ENCODE assay signal across 1 cellular context in the genomic region with DNA sequence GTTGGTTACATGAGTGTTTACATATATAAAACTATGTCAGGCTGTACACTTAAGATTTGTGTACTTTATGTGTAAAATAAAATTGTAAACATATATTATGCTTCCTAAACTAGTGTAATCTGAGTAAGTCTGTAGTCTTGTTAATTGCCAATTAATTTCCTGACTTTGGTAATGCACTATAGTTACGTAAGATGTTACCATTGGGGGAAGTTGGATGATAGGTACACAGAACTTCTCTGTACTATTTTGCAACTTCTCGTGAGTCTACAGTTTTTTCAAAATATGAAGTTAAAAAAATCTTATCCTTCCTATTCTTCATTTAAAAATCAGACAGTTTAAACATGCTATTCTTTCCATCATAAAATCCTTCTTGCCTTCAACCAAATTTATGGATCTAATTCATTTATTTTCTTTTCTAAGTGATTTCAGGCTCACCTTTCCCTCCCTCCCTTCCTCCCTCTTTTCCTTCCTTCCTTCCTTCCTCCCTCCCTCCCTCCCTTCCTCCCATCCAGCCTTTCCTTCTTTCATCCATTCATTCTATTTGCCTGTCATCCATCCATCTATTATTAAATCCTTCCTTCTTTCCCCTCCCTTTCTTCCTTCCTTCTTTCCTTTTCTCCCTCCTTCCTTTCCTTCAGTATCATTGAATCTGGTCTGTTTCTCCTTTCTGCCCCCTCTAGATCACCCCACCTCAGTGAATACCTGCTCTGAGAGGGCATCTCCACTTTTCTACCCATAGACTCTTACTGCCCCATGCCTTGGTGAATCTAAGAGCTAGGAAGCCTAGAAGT.
TF ChIP-seq lines count a peak whose summit lies in the region.

No MANE protein-coding gene starts in this region.

TF ChIP-seq in K562, 482 proteins besides CTCF, POLR2A, EP300 and RAD21 (continued from another document):
- TF ChIP-seq, protein P1, sequence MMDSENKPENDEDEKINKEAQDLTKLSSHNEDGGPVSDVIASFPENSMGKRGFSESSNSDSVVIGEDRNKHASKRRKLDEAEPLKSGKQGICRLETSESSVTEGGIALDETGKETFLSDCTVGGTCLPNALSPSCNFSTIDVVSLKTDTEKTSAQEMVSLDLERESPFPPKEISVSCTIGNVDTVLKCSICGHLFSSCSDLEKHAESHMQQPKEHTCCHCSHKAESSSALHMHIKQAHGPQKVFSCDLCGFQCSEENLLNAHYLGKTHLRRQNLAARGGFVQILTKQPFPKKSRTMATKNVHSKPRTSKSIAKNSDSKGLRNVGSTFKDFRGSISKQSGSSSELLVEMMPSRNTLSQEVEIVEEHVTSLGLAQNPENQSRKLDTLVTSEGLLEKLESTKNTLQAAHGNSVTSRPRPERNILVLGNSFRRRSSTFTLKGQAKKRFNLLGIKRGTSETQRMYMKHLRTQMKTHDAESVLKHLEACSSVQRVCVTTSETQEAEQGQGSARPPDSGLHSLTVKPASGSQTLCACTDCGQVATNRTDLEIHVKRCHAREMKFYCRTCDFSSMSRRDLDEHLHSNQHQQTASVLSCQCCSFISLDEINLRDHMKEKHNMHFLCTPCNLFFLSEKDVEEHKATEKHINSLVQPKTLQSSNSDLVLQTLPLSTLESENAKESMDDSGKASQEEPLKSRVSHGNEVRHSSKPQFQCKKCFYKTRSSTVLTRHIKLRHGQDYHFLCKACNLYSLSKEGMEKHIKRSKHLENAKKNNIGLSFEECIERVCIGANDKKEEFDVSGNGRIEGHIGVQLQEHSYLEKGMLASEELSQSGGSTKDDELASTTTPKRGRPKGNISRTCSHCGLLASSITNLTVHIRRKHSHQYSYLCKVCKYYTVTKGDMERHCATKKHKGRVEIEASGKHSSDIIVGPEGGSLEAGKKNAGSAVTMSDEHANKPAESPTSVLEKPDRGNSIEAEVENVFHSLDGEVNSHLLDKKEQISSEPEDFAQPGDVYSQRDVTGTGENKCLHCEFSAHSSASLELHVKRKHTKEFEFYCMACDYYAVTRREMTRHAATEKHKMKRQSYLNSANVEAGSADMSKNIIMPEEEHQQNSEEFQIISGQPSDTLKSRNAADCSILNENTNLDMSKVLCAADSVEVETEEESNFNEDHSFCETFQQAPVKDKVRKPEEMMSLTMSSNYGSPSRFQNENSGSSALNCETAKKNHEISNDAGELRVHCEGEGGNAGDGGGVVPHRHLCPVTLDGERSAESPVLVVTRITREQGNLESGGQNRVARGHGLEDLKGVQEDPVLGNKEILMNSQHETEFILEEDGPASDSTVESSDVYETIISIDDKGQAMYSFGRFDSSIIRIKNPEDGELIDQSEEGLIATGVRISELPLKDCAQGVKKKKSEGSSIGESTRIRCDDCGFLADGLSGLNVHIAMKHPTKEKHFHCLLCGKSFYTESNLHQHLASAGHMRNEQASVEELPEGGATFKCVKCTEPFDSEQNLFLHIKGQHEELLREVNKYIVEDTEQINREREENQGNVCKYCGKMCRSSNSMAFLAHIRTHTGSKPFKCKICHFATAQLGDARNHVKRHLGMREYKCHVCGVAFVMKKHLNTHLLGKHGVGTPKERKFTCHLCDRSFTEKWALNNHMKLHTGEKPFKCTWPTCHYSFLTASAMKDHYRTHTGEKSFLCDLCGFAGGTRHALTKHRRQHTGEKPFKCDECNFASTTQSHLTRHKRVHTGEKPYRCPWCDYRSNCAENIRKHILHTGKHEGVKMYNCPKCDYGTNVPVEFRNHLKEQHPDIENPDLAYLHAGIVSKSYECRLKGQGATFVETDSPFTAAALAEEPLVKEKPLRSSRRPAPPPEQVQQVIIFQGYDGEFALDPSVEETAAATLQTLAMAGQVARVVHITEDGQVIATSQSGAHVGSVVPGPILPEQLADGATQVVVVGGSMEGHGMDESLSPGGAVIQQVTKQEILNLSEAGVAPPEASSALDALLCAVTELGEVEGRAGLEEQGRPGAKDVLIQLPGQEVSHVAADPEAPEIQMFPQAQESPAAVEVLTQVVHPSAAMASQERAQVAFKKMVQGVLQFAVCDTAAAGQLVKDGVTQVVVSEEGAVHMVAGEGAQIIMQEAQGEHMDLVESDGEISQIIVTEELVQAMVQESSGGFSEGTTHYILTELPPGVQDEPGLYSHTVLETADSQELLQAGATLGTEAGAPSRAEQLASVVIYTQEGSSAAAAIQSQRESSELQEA (IDR thresholded peaks at IDR 0.05; ENCODE audit: low read depth), result no peak
- no peak for TF ChIP-seq ZNF274 (IDR thresholded peaks at IDR 0.05; ENCODE audit: borderline replicate concordance, low read depth, low read length)
